Comparison of ENCODE assay signal across 24 cellular contexts in genomic region chr10:77220150-77220549, GRCh38.
"Had no signal": no experiment of that assay in that cellular context is flagged by ENCODE, and none has a peak within 500 bp of the region (broad histone marks: within the 10 kb centered on the region; RNA-seq: fewer than 3 reads in every experiment).

No MANE protein-coding gene starts in this region.

- H3K4me1 ChIP-seq: pancreas, testis, upper lobe of left lung had no signal

- H3K9me3 ChIP-seq: pancreas, testis, tibial artery, upper lobe of left lung had no signal

- H3K27ac ChIP-seq: coronary artery, pancreas, testis, tibial artery, upper lobe of left lung had no signal

- H3K27me3 ChIP-seq: pancreas, testis, tibial artery, upper lobe of left lung had no signal

- FAIRE-seq: endometrium, frontal cortex, kidney, pancreas, urothelium cell line had no signal

- ATAC-seq: effector memory CD8-positive, alpha-beta T cell; left lobe of liver; natural killer cell; pancreas; sciatic nerve; stimulated activated memory B cell treated with anti-CD40 and anti-IgM and Interleukin-4, amounts not matched to agents 10 μg/mL and 1 μg/mL and 100 μg/mL, for 72 hours; stimulated activated naive CD8-positive, alpha-beta T cell treated with anti-CD3 and anti-CD28 coated beads, Interleukin-15, Interleukin-2, amounts not matched to agents 100 U/mL and 50 U/mL, for 24 hours had no signal

- H3K4me3 ChIP-seq: coronary artery, lung, pancreas, testis, tibial artery, upper lobe of left lung had no signal

- DNase-seq: central memory CD4-positive, alpha-beta T cell; dermis blood vessel endothelial cell; effector memory CD8-positive, alpha-beta T cell; erythroblast; head of caudate nucleus; kidney; natural killer cell; occipital lobe; pancreas; stimulated activated CD4-positive, alpha-beta T cell treated with anti-CD3 and anti-CD28 coated beads, Interleukin-2, amount 100 ng/mL, for 24 hours; stimulated activated CD4-positive, alpha-beta T cell treated with anti-CD3 and anti-CD28 coated beads, Interleukin-4, amount 100 ng/mL, for 4 hours; stimulated activated naive CD8-positive, alpha-beta T cell treated with anti-CD3 and anti-CD28 coated beads, Interleukin-15, Interleukin-2, amounts not matched to agents 100 U/mL and 50 U/mL, for 24 hours; substantia nigra; testis; tibial artery; upper lobe of left lung had no signal

- H3K36me3 ChIP-seq: pancreas, tibial artery, upper lobe of left lung had no signal
